Comparison of ENCODE assay signal across 8 cellular contexts in genomic region chr9:137316012-137316981, GRCh38. TPM values are rescaled to one million over a fixed set of nuclear protein-coding genes. Genes with fewer than 3 reads are reported as not detected.
DNase-seq lines count a peak whose midpoint lies in the region; ATAC-seq and TF ChIP-seq lines count a peak whose summit lies in the region.

No MANE protein-coding gene starts in this region.

- ATAC-seq in activated T-cell treated with anti-CD3 and anti-CD28 coated beads, Interleukin-2, amount 50 U/mL, for 4 hours = peak; percentile 28 to 51
- ATAC-seq in PC-3 (peak; percentile 49; the same call in 1 of the 2 replicates), HG03108 (IDR thresholded peaks at IDR 0.05; ENCODE audit: unreplicated experiment) (no peak), GM18498 (IDR thresholded peaks at IDR 0.05; ENCODE audit: unreplicated experiment) (no peak), GM19324 (IDR thresholded peaks at IDR 0.05; ENCODE audit: low FRiP score, unreplicated experiment) (no peak)

- peaks cover 4% of the 10 kb centered on the region for H3K4me1 Mint-ChIP-seq in activated T-cell treated with anti-CD3 and anti-CD28 coated beads, Interleukin-2, amount 50 U/mL, for 4 hours (ENCODE audit: low read depth)
- peaks cover 9% of the 10 kb centered on the region for H3K4me1 Mint-ChIP-seq in activated T-cell treated with anti-CD3 and anti-CD28 coated beads, Interleukin-2, amount 50 U/mL, for 24 hours (ENCODE audit: low read depth)

- POLR2A ChIA-PET in PC-3 (lab: Charles Lee; ENCODE audit: unreplicated experiment) = no interaction called here

- H3K9me3 ChIP-seq in PC-3 (ENCODE audit: low read length) (no peaks in the 10 kb centered on the region), osteoblast (ENCODE audit: low read depth, low read length) (no peaks in the 10 kb centered on the region)

- H3K27ac ChIP-seq in PC-3 (ENCODE audit: low read length) (peak overlapping the region; percentile 58), osteoblast (ENCODE audit: low read depth, low read length) (no peak overlapping the region)

- H3K9ac ChIP-seq in PC-3 (ENCODE audit: low read length) = peak overlapping the region; percentile 80

- H3K79me2 ChIP-seq in PC-3 (ENCODE audit: low read length) (no peaks in the 10 kb centered on the region), osteoblast (ENCODE audit: insufficient read depth, low read length) (no peaks in the 10 kb centered on the region)

- H3K4me1 ChIP-seq in PC-3 (ENCODE audit: insufficient read depth, low read length) (peaks cover 15% of the 10 kb centered on the region), osteoblast (ENCODE audit: insufficient read depth, low read length) (no peaks in the 10 kb centered on the region)

- CTCF ChIA-PET in PC-3 (lab: Charles Lee) = interaction anchor here (0.8 kb wide), 1 partner anchor 22 kb away, joined by 4 read pairs; no protein-coding TSS in a partner anchor

- DNase-seq in activated T-cell treated with anti-CD3 and anti-CD28 coated beads, Interleukin-2, amount 50 U/mL, for 4 hours = peak; percentile 4
- no peak for DNase-seq in activated T-cell treated with anti-CD3 and anti-CD28 coated beads, Interleukin-2, amount 50 U/mL, for 24 hours
- DNase-seq in PC-3 (peak; percentile 51), epithelial cell of esophagus (ENCODE audit: low read depth) (peak; percentile 76), osteoblast (ENCODE audit: insufficient read length, low spot score, missing footprints) (peak; percentile 98)

- peaks cover 10% of the 10 kb centered on the region for H3K27me3 Mint-ChIP-seq in activated T-cell treated with anti-CD3 and anti-CD28 coated beads, Interleukin-2, amount 50 U/mL, for 4 hours (ENCODE audit: low read depth)
- H3K27me3 Mint-ChIP-seq in activated T-cell treated with anti-CD3 and anti-CD28 coated beads, Interleukin-2, amount 50 U/mL, for 24 hours = peaks cover 3% of the 10 kb centered on the region

- no peaks in the 10 kb centered on the region for H3F3A ChIP-seq in PC-3 (ENCODE audit: low read length, unreplicated experiment)

- intact Hi-C loops in PC-3 (cut with micrococcal nuclease) = no loop called here

- no peak for TF ChIP-seq CTCF in PC-3 (conservative IDR thresholded peaks at IDR 0.05; ENCODE audit: low read depth, low read length)
- TF ChIP-seq CTCF in epithelial cell of esophagus (IDR thresholded peaks at IDR 0.05; ENCODE audit: insufficient read depth, low read depth, low read length, missing control alignments) = no peak
- no peak for TF ChIP-seq CTCF in osteoblast (IDR thresholded peaks at IDR 0.05; ENCODE audit: extremely low read depth, low read depth, low read length)

- H3K27me3 ChIP-seq in PC-3 (ENCODE audit: low read length) (no peaks in the 10 kb centered on the region), osteoblast (ENCODE audit: insufficient read depth, low read length) (no peaks in the 10 kb centered on the region)

- H3K9me3 Mint-ChIP-seq in activated T-cell treated with anti-CD3 and anti-CD28 coated beads, Interleukin-2, amount 50 U/mL, for 4 hours = no peaks in the 10 kb centered on the region
- H3K9me3 Mint-ChIP-seq in activated T-cell treated with anti-CD3 and anti-CD28 coated beads, Interleukin-2, amount 50 U/mL, for 24 hours = no peaks in the 10 kb centered on the region

- H3K36me3 ChIP-seq in PC-3 (ENCODE audit: low read depth, low read length) (no peaks in the 10 kb centered on the region), osteoblast (ENCODE audit: insufficient read depth, low read length) (no peaks in the 10 kb centered on the region)

- no peaks in the 10 kb centered on the region for H3K36me3 Mint-ChIP-seq in activated T-cell treated with anti-CD3 and anti-CD28 coated beads, Interleukin-2, amount 50 U/mL, for 4 hours (ENCODE audit: insufficient read depth)
- no peaks in the 10 kb centered on the region for H3K36me3 Mint-ChIP-seq in activated T-cell treated with anti-CD3 and anti-CD28 coated beads, Interleukin-2, amount 50 U/mL, for 24 hours (ENCODE audit: low read depth)

- H2AFZ ChIP-seq in PC-3 (ENCODE audit: low read length) (no peak overlapping the region), osteoblast (ENCODE audit: low read length) (no peak overlapping the region)

- no TSS peak for BruUV-seq in PC-3 (replicated peaks; lab: Mats Ljungman, UMichigan)

- peak overlapping the region; percentile 35; the same call in 1 of the 2 replicates for H3K4me3 ChIP-seq in PC-3 (ENCODE audit: low read length)
- H3K4me3 ChIP-seq in epithelial cell of esophagus (ENCODE audit: low read length) = peak overlapping the region; percentile 16
- peak overlapping the region; percentile 30 for H3K4me3 ChIP-seq in osteoblast (ENCODE audit: insufficient read depth, low read length)

- H3K27ac Mint-ChIP-seq in activated T-cell treated with anti-CD3 and anti-CD28 coated beads, Interleukin-2, amount 50 U/mL, for 24 hours = no peak overlapping the region

- peak overlapping the region; percentile 59; the same call in 1 of the 2 replicates for H3K4me2 ChIP-seq in PC-3 (ENCODE audit: low read length)
- H3K4me2 ChIP-seq in osteoblast (ENCODE audit: insufficient read depth, low read length) = peak overlapping the region; percentile 51

- H4K20me1 ChIP-seq in PC-3 (ENCODE audit: low read length) (no peaks in the 10 kb centered on the region), osteoblast (ENCODE audit: insufficient read depth, low read length) (peaks cover 3% of the 10 kb centered on the region)

- H3K9me2 ChIP-seq in PC-3 (replicated peaks; ENCODE audit: low read length) = no peaks in the 10 kb centered on the region

- no peak overlapping the region for H3K4me3 Mint-ChIP-seq in activated T-cell treated with anti-CD3 and anti-CD28 coated beads, Interleukin-2, amount 50 U/mL, for 4 hours
- no peak overlapping the region for H3K4me3 Mint-ChIP-seq in activated T-cell treated with anti-CD3 and anti-CD28 coated beads, Interleukin-2, amount 50 U/mL, for 24 hours

RNA-seq across cellular contexts. Expression of gene NRARP, which starts 14.2 kb away (rescaled TPM):
- 10 to 100 TPM in 2 of 3 donors, 1 to 10 TPM in 1; 7.6 to 15.6 (median 11.6) TPM for total RNA-seq in activated T-cell treated with anti-CD3 and anti-CD28 coated beads, Interleukin-2, amount 50 U/mL, for 4 hours
- 35.5 and 36.8 TPM in 2 replicates for total RNA-seq in PC-3 (2014; rRNA removed)
- total RNA-seq in osteoblast = under 0.01 TPM in 2 replicates

RNA-seq across cellular contexts. Expression of gene TOR4A, which starts 38.8 kb away (rescaled TPM):
- total RNA-seq in activated T-cell treated with anti-CD3 and anti-CD28 coated beads, Interleukin-2, amount 50 U/mL, for 4 hours = 1 to 10 TPM; 3.2 to 4.0 (median 3.6) TPM
- total RNA-seq in PC-3 (2014; rRNA removed) = 28.9 and 32.7 TPM in 2 replicates
- total RNA-seq in osteoblast = 0.29 and 2.5 TPM in 2 replicates

Comparison
In these comparisons a context has a peak if more than half of its experiments do, and no peak if none do; other contexts are left out.
1. ATAC-seq: peak in activated T-cell treated with anti-CD3 and anti-CD28 coated beads, Interleukin-2, amount 50 U/mL, for 4 hours (2 of 2) and PC-3 (single experiment); none in HG03108 (single experiment), GM18498 (single experiment) and GM19324 (single experiment).
2. Peak in every context shown above with its lines, with median percentiles within 50 percentile points of each other: H3K4me3 ChIP-seq.